ENCODE assay signal across 8 cellular contexts in genomic region chr6:170026272-170027110, GRCh38.
DNase-seq lines count a peak whose midpoint lies in the region; ATAC-seq and TF ChIP-seq lines count a peak whose summit lies in the region.

No MANE protein-coding gene starts in this region.

- no peaks in the 10 kb centered on the region for H3K9me3 ChIP-seq in RWPE2 (ENCODE audit: severe bottlenecking)

- no peaks in the 10 kb centered on the region for H3K36me3 ChIP-seq in RWPE2 (ENCODE audit: low read depth)

- no peak for TF ChIP-seq CTCF in RWPE2 (IDR thresholded peaks at IDR 0.05; ENCODE audit: poor library complexity, severe bottlenecking)

- H3K4me3 ChIP-seq in RWPE2 (ENCODE audit: severe bottlenecking), result no peak overlapping the region

- no peaks in the 10 kb centered on the region for H3K27me3 ChIP-seq in RWPE2 (ENCODE audit: insufficient read depth, poor library complexity, severe bottlenecking)

- ATAC-seq in RWPE2 (ENCODE audit: low read depth) (peak; percentile 90), GM18868 (IDR thresholded peaks at IDR 0.05; ENCODE audit: unreplicated experiment) (no peak)

- H3K4me1 ChIP-seq in RWPE2 (ENCODE audit: insufficient read depth, poor library complexity, severe bottlenecking), result peaks cover 19% of the 10 kb centered on the region

- peak; percentile 92 for DNase-seq in COLO668 (lab: John Stamatoyannopoulos, UW; ENCODE audit: unreplicated experiment)
- peak; percentile 85 for DNase-seq in NCI-H1417 treated with DMSO at 0.1 percent for 48 hours (lab: John Stamatoyannopoulos, UW)
- peak; percentile 98 for DNase-seq in RWPE2 (ENCODE audit: low spot score)
- DNase-seq in mucosa of gallbladder (ENCODE audit: low spot score), result peak; percentile 68
- DNase-seq in OCI-M1 (lab: John Stamatoyannopoulos, UW), result no peak
- DNase-seq in EL, result no peak
- no peak for DNase-seq in SKM-1 (lab: John Stamatoyannopoulos, UW; ENCODE audit: unreplicated experiment)

- peak overlapping the region; percentile 86 for H3K27ac ChIP-seq in RWPE2 (ENCODE audit: poor library complexity, severe bottlenecking)

Comparison
In these comparisons a context has a peak if more than half of its experiments do, and no peak if none do; other contexts are left out.
1. DNase-seq: peak in COLO668 (single experiment), NCI-H1417 treated with DMSO at 0.1 percent for 48 hours (single experiment), RWPE2 (single experiment) and mucosa of gallbladder (single experiment); none in OCI-M1 (single experiment), EL (single experiment) and SKM-1 (single experiment).